In the genomic region with DNA sequence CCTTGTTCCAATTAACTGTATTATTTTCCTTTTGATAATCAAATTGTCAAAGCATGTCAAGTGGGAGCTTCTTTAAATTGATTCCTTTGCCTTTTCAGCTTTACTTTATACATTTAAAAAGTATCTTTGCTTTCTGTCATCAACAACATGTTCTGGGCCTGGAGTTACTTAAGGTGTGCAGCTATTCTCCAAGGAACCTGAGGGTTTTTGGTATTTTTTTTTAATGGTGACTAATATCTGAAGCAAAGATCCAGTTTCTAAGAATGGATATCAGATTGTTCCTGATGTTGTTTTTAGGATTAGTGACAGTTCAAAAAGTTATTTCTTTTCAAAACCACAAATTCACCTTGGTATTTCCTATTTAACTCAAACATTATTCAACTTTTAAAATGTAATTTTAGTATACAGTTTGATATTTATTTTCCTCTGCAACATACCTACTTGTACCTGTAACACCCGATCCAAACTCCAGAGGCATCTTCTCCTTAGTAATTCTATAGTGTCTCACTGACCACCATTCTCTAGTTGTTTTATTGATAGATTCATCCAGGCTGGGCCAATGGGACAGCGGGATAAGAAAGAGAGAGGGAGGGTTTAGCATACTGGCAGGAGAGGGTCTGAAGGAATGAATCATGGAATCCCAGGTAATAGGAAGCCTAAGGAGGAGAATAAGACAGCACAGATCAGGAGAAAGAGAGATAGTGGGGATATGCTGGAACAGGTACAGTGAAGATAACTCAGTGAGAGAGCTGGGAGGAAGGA, we compare ENCODE assay signal across 1 cellular context.
TF ChIP-seq lines count a peak whose summit lies in the region.

No MANE protein-coding gene starts in this region.

TF ChIP-seq in HepG2, 621 proteins besides CTCF, POLR2A, EP300 and RAD21 (continues in another document):
- TF ChIP-seq NBN (conservative IDR thresholded peaks at IDR 0.05) = peak; percentile 72; the same call in 1 of the 2 replicates
- no peak for TF ChIP-seq ZMYM4 (CRISPR knock-in tag; IDR thresholded peaks at IDR 0.05)
- no peak for TF ChIP-seq POLR2AphosphoS2 (IDR thresholded peaks at IDR 0.05; ENCODE audit: low read depth, low read length)
- TF ChIP-seq, protein P1, sequence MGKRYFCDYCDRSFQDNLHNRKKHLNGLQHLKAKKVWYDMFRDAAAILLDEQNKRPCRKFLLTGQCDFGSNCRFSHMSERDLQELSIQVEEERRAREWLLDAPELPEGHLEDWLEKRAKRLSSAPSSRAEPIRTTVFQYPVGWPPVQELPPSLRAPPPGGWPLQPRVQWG (CRISPR knock-in tag; IDR thresholded peaks at IDR 0.05; ENCODE audit: borderline replicate concordance, low read depth) = no peak
- no peak for TF ChIP-seq SRF (IDR thresholded peaks at IDR 0.05; ENCODE audit: low read depth, low read length)
- TF ChIP-seq ELF1 (CRISPR knock-in tag; IDR thresholded peaks at IDR 0.05) = no peak
- TF ChIP-seq JUNB (CRISPR knock-in tag; IDR thresholded peaks at IDR 0.05; ENCODE audit: borderline replicate concordance) = 0 out of 2 replicates have a peak, but pooled peaks have one; percentile 15
- no peak for TF ChIP-seq HNF4A (CRISPR knock-in tag; IDR thresholded peaks at IDR 0.05)
- 0 out of 2 replicates have a peak, but pooled peaks have one; percentile 44 for TF ChIP-seq BRCA1 (CRISPR knock-in tag; IDR thresholded peaks at IDR 0.05)
- TF ChIP-seq, protein P2, sequence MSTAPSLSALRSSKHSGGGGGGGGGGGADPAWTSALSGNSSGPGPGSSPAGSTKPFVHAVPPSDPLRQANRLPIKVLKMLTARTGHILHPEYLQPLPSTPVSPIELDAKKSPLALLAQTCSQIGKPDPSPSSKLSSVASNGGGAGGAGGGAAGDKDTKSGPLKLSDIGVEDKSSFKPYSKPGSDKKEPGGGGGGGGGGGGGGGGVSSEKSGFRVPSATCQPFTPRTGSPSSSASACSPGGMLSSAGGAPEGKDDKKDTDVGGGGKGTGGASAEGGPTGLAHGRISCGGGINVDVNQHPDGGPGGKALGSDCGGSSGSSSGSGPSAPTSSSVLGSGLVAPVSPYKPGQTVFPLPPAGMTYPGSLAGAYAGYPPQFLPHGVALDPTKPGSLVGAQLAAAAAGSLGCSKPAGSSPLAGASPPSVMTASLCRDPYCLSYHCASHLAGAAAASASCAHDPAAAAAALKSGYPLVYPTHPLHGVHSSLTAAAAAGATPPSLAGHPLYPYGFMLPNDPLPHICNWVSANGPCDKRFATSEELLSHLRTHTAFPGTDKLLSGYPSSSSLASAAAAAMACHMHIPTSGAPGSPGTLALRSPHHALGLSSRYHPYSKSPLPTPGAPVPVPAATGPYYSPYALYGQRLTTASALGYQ (CRISPR knock-in tag; IDR thresholded peaks at IDR 0.05) = no peak
- TF ChIP-seq KDM5A (IDR thresholded peaks at IDR 0.05; ENCODE audit: borderline replicate concordance, low read length) = 0 out of 2 replicates have a peak, but pooled peaks have one; percentile 17
- no peak for TF ChIP-seq MXI1 (IDR thresholded peaks at IDR 0.05; ENCODE audit: borderline replicate concordance, low read depth, low read length)
- TF ChIP-seq ZNF605 (CRISPR knock-in tag; IDR thresholded peaks at IDR 0.05) = no peak
- TF ChIP-seq, protein P3, sequence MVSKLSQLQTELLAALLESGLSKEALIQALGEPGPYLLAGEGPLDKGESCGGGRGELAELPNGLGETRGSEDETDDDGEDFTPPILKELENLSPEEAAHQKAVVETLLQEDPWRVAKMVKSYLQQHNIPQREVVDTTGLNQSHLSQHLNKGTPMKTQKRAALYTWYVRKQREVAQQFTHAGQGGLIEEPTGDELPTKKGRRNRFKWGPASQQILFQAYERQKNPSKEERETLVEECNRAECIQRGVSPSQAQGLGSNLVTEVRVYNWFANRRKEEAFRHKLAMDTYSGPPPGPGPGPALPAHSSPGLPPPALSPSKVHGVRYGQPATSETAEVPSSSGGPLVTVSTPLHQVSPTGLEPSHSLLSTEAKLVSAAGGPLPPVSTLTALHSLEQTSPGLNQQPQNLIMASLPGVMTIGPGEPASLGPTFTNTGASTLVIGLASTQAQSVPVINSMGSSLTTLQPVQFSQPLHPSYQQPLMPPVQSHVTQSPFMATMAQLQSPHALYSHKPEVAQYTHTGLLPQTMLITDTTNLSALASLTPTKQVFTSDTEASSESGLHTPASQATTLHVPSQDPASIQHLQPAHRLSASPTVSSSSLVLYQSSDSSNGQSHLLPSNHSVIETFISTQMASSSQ (IDR thresholded peaks at IDR 0.05; ENCODE audit: low read depth) = 0 out of 2 replicates have a peak, but pooled peaks have one; percentile 14
- TF ChIP-seq, protein P3 (CRISPR knock-in tag; IDR thresholded peaks at IDR 0.05; ENCODE audit: borderline replicate concordance) = no peak
- TF ChIP-seq WIZ (CRISPR knock-in tag; IDR thresholded peaks at IDR 0.05) = no peak
- no peak for TF ChIP-seq KLF6 (CRISPR knock-in tag; IDR thresholded peaks at IDR 0.05)
- TF ChIP-seq ZNF720 (CRISPR knock-in tag; IDR thresholded peaks at IDR 0.05) = 0 out of 2 replicates have a peak, but pooled peaks have one; percentile 7
- no peak for TF ChIP-seq U2AF2 (IDR thresholded peaks at IDR 0.05; ENCODE audit: low read depth, low read length)
- no peak for TF ChIP-seq ZNF160 (CRISPR knock-in tag; IDR thresholded peaks at IDR 0.05)
- TF ChIP-seq ZNF354B (CRISPR knock-in tag; IDR thresholded peaks at IDR 0.05) = no peak
- no peak for TF ChIP-seq SNAI1 (CRISPR knock-in tag; IDR thresholded peaks at IDR 0.05; ENCODE audit: borderline replicate concordance)
- TF ChIP-seq, protein P4, sequence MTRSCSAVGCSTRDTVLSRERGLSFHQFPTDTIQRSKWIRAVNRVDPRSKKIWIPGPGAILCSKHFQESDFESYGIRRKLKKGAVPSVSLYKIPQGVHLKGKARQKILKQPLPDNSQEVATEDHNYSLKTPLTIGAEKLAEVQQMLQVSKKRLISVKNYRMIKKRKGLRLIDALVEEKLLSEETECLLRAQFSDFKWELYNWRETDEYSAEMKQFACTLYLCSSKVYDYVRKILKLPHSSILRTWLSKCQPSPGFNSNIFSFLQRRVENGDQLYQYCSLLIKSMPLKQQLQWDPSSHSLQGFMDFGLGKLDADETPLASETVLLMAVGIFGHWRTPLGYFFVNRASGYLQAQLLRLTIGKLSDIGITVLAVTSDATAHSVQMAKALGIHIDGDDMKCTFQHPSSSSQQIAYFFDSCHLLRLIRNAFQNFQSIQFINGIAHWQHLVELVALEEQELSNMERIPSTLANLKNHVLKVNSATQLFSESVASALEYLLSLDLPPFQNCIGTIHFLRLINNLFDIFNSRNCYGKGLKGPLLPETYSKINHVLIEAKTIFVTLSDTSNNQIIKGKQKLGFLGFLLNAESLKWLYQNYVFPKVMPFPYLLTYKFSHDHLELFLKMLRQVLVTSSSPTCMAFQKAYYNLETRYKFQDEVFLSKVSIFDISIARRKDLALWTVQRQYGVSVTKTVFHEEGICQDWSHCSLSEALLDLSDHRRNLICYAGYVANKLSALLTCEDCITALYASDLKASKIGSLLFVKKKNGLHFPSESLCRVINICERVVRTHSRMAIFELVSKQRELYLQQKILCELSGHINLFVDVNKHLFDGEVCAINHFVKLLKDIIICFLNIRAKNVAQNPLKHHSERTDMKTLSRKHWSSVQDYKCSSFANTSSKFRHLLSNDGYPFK (CRISPR knock-in tag; IDR thresholded peaks at IDR 0.05; ENCODE audit: borderline replicate concordance) = no peak
- TF ChIP-seq, protein P5, sequence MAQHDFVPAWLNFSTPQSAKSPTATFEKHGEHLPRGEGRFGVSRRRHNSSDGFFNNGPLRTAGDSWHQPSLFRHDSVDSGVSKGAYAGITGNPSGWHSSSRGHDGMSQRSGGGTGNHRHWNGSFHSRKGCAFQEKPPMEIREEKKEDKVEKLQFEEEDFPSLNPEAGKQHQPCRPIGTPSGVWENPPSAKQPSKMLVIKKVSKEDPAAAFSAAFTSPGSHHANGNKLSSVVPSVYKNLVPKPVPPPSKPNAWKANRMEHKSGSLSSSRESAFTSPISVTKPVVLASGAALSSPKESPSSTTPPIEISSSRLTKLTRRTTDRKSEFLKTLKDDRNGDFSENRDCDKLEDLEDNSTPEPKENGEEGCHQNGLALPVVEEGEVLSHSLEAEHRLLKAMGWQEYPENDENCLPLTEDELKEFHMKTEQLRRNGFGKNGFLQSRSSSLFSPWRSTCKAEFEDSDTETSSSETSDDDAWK (CRISPR knock-in tag; IDR thresholded peaks at IDR 0.05) = no peak
- TF ChIP-seq, protein P6, sequence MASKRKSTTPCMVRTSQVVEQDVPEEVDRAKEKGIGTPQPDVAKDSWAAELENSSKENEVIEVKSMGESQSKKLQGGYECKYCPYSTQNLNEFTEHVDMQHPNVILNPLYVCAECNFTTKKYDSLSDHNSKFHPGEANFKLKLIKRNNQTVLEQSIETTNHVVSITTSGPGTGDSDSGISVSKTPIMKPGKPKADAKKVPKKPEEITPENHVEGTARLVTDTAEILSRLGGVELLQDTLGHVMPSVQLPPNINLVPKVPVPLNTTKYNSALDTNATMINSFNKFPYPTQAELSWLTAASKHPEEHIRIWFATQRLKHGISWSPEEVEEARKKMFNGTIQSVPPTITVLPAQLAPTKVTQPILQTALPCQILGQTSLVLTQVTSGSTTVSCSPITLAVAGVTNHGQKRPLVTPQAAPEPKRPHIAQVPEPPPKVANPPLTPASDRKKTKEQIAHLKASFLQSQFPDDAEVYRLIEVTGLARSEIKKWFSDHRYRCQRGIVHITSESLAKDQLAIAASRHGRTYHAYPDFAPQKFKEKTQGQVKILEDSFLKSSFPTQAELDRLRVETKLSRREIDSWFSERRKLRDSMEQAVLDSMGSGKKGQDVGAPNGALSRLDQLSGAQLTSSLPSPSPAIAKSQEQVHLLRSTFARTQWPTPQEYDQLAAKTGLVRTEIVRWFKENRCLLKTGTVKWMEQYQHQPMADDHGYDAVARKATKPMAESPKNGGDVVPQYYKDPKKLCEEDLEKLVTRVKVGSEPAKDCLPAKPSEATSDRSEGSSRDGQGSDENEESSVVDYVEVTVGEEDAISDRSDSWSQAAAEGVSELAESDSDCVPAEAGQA (IDR thresholded peaks at IDR 0.05; ENCODE audit: low read depth) = no peak
- TF ChIP-seq, protein P6 (CRISPR knock-in tag; IDR thresholded peaks at IDR 0.05; ENCODE audit: borderline replicate concordance) = peak; percentile 66; the same call in 1 of the 2 replicates
- TF ChIP-seq, protein P7, sequence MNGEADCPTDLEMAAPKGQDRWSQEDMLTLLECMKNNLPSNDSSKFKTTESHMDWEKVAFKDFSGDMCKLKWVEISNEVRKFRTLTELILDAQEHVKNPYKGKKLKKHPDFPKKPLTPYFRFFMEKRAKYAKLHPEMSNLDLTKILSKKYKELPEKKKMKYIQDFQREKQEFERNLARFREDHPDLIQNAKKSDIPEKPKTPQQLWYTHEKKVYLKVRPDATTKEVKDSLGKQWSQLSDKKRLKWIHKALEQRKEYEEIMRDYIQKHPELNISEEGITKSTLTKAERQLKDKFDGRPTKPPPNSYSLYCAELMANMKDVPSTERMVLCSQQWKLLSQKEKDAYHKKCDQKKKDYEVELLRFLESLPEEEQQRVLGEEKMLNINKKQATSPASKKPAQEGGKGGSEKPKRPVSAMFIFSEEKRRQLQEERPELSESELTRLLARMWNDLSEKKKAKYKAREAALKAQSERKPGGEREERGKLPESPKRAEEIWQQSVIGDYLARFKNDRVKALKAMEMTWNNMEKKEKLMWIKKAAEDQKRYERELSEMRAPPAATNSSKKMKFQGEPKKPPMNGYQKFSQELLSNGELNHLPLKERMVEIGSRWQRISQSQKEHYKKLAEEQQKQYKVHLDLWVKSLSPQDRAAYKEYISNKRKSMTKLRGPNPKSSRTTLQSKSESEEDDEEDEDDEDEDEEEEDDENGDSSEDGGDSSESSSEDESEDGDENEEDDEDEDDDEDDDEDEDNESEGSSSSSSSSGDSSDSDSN (CRISPR knock-in tag; IDR thresholded peaks at IDR 0.05) = no peak
- peak; percentile 60; the same call in 1 of the 2 replicates for TF ChIP-seq ARNT2 (CRISPR knock-in tag; IDR thresholded peaks at IDR 0.05; ENCODE audit: low read depth)
- TF ChIP-seq ZNF282 (IDR thresholded peaks at IDR 0.05; ENCODE audit: partially characterized antibody) = peak; percentile 54
- TF ChIP-seq, protein P8, sequence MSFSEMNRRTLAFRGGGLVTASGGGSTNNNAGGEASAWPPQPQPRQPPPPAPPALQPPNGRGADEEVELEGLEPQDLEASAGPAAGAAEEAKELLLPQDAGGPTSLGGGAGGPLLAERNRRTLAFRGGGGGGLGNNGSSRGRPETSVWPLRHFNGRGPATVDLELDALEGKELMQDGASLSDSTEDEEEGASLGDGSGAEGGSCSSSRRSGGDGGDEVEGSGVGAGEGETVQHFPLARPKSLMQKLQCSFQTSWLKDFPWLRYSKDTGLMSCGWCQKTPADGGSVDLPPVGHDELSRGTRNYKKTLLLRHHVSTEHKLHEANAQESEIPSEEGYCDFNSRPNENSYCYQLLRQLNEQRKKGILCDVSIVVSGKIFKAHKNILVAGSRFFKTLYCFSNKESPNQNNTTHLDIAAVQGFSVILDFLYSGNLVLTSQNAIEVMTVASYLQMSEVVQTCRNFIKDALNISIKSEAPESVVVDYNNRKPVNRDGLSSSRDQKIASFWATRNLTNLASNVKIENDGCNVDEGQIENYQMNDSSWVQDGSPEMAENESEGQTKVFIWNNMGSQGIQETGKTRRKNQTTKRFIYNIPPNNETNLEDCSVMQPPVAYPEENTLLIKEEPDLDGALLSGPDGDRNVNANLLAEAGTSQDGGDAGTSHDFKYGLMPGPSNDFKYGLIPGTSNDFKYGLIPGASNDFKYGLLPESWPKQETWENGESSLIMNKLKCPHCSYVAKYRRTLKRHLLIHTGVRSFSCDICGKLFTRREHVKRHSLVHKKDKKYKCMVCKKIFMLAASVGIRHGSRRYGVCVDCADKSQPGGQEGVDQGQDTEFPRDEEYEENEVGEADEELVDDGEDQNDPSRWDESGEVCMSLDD (CRISPR knock-in tag; IDR thresholded peaks at IDR 0.05; ENCODE audit: borderline replicate concordance) = 0 out of 2 replicates have a peak, but pooled peaks have one; percentile 39
